2 cellular contexts compared by ENCODE assay signal in the genomic region with DNA sequence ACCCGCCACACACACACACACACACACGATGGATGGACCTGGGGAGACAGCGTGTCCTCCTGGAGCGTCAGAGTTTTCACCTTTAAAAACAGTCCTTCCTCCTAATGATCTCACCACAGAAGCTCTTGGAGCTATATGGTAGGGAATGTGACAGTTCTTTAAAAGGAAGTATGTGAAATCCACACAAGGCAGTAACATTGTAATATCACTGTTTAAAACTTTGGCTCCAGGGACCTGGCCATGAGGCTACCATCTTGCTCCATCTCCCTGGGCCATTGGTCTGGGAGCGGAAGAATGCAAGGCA.
TF ChIP-seq lines count a peak whose summit lies in the region.

No MANE protein-coding gene starts in this region.

TF ChIP-seq in A549, 52 proteins besides CTCF, POLR2A, EP300 and RAD21:
- peak; percentile 62; the same call in 1 of the 2 replicates for TF ChIP-seq EHMT2 (IDR thresholded peaks at IDR 0.05; ENCODE audit: low read depth)
- 0 out of 2 replicates have a peak, but pooled peaks have one; percentile 47 for TF ChIP-seq FOSB (CRISPR knock-in tag; IDR thresholded peaks at IDR 0.05)
- TF ChIP-seq, protein P1, sequence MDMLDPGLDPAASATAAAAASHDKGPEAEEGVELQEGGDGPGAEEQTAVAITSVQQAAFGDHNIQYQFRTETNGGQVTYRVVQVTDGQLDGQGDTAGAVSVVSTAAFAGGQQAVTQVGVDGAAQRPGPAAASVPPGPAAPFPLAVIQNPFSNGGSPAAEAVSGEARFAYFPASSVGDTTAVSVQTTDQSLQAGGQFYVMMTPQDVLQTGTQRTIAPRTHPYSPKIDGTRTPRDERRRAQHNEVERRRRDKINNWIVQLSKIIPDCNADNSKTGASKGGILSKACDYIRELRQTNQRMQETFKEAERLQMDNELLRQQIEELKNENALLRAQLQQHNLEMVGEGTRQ (IDR thresholded peaks at IDR 0.05): no peak
- TF ChIP-seq EHF (CRISPR knock-in tag; IDR thresholded peaks at IDR 0.05): peak; percentile 29; the same call in 1 of the 2 replicates
- peak in 1 of 2 experiments; percentile 13; a peak in 1 of 5 replicates for TF ChIP-seq JUN (IDR thresholded peaks at IDR 0.05)
- TF ChIP-seq RCOR1 (IDR thresholded peaks at IDR 0.05; ENCODE audit: low read depth, low read length): no peak
- TF ChIP-seq, protein P2, sequence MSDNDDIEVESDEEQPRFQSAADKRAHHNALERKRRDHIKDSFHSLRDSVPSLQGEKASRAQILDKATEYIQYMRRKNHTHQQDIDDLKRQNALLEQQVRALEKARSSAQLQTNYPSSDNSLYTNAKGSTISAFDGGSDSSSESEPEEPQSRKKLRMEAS (IDR thresholded peaks at IDR 0.05): no peak; the same call in 1 of the 2 replicates
- TF ChIP-seq NR3C1 (IDR thresholded peaks at IDR 0.05): no peak
- 0 out of 2 replicates have a peak, but pooled peaks have one; percentile 38 for TF ChIP-seq HEYL (CRISPR knock-in tag; IDR thresholded peaks at IDR 0.05)
- peak; percentile 33; the same call in 1 of the 2 replicates for TF ChIP-seq ZNF302 (CRISPR knock-in tag; IDR thresholded peaks at IDR 0.05)
- 0 out of 4 replicates have a peak, but pooled peaks of 1 of the 2 experiments have one; percentile 0 for TF ChIP-seq CEBPB (IDR thresholded peaks at IDR 0.05)
TF ChIP-seq in A549: peak in this region for 7.

TF ChIP-seq in GM12878, 131 proteins besides CTCF, POLR2A, EP300 and RAD21:
- TF ChIP-seq SMAD1 (IDR thresholded peaks at IDR 0.05; ENCODE audit: low read depth, partially characterized antibody) (peak; percentile 86), IKZF2 (IDR thresholded peaks at IDR 0.05) (peak in 1 of 2 experiments; percentile 92; a peak in 2 of 4 replicates), POLR2AphosphoS2 (IDR thresholded peaks at IDR 0.05; ENCODE audit: low read depth, low read length) (no peak), NFIC (IDR thresholded peaks at IDR 0.05; ENCODE audit: low read depth, low read length) (0 out of 2 replicates have a peak, but pooled peaks have one; percentile 2), MEF2A (IDR thresholded peaks at IDR 0.05; ENCODE audit: insufficient read depth, low read depth, low read length) (no peak), YBX1 (IDR thresholded peaks at IDR 0.05) (0 out of 2 replicates have a peak, but pooled peaks have one; percentile 44), RUNX3 (IDR thresholded peaks at IDR 0.05; ENCODE audit: low read length) (peak; percentile 78), ATF7 (IDR thresholded peaks at IDR 0.05; ENCODE audit: low read depth) (0 out of 2 replicates have a peak, but pooled peaks have one; percentile 77), CREB1 (IDR thresholded peaks at IDR 0.05; ENCODE audit: low read depth) (0 out of 2 replicates have a peak, but pooled peaks have one; percentile 8)
- TF ChIP-seq, protein P3, sequence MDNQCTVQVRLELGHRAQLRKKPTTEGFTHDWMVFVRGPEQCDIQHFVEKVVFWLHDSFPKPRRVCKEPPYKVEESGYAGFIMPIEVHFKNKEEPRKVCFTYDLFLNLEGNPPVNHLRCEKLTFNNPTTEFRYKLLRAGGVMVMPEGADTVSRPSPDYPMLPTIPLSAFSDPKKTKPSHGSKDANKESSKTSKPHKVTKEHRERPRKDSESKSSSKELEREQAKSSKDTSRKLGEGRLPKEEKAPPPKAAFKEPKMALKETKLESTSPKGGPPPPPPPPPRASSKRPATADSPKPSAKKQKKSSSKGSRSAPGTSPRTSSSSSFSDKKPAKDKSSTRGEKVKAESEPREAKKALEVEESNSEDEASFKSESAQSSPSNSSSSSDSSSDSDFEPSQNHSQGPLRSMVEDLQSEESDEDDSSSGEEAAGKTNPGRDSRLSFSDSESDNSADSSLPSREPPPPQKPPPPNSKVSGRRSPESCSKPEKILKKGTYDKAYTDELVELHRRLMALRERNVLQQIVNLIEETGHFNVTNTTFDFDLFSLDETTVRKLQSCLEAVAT (IDR thresholded peaks at IDR 0.05): peak; percentile 31
- TF ChIP-seq, protein P4, sequence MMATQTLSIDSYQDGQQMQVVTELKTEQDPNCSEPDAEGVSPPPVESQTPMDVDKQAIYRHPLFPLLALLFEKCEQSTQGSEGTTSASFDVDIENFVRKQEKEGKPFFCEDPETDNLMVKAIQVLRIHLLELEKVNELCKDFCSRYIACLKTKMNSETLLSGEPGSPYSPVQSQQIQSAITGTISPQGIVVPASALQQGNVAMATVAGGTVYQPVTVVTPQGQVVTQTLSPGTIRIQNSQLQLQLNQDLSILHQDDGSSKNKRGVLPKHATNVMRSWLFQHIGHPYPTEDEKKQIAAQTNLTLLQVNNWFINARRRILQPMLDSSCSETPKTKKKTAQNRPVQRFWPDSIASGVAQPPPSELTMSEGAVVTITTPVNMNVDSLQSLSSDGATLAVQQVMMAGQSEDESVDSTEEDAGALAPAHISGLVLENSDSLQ (IDR thresholded peaks at IDR 0.05): 0 out of 2 replicates have a peak, but pooled peaks have one; percentile 38
- TF ChIP-seq, protein P5, sequence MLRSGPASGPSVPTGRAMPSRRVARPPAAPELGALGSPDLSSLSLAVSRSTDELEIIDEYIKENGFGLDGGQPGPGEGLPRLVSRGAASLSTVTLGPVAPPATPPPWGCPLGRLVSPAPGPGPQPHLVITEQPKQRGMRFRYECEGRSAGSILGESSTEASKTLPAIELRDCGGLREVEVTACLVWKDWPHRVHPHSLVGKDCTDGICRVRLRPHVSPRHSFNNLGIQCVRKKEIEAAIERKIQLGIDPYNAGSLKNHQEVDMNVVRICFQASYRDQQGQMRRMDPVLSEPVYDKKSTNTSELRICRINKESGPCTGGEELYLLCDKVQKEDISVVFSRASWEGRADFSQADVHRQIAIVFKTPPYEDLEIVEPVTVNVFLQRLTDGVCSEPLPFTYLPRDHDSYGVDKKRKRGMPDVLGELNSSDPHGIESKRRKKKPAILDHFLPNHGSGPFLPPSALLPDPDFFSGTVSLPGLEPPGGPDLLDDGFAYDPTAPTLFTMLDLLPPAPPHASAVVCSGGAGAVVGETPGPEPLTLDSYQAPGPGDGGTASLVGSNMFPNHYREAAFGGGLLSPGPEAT (IDR thresholded peaks at IDR 0.05; ENCODE audit: low read depth): peak; percentile 14; the same call in 1 of the 2 replicates
- TF ChIP-seq, protein P6, sequence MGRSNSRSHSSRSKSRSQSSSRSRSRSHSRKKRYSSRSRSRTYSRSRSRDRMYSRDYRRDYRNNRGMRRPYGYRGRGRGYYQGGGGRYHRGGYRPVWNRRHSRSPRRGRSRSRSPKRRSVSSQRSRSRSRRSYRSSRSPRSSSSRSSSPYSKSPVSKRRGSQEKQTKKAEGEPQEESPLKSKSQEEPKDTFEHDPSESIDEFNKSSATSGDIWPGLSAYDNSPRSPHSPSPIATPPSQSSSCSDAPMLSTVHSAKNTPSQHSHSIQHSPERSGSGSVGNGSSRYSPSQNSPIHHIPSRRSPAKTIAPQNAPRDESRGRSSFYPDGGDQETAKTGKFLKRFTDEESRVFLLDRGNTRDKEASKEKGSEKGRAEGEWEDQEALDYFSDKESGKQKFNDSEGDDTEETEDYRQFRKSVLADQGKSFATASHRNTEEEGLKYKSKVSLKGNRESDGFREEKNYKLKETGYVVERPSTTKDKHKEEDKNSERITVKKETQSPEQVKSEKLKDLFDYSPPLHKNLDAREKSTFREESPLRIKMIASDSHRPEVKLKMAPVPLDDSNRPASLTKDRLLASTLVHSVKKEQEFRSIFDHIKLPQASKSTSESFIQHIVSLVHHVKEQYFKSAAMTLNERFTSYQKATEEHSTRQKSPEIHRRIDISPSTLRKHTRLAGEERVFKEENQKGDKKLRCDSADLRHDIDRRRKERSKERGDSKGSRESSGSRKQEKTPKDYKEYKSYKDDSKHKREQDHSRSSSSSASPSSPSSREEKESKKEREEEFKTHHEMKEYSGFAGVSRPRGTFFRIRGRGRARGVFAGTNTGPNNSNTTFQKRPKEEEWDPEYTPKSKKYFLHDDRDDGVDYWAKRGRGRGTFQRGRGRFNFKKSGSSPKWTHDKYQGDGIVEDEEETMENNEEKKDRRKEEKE (IDR thresholded peaks at IDR 0.05): no peak
- TF ChIP-seq, protein P7, sequence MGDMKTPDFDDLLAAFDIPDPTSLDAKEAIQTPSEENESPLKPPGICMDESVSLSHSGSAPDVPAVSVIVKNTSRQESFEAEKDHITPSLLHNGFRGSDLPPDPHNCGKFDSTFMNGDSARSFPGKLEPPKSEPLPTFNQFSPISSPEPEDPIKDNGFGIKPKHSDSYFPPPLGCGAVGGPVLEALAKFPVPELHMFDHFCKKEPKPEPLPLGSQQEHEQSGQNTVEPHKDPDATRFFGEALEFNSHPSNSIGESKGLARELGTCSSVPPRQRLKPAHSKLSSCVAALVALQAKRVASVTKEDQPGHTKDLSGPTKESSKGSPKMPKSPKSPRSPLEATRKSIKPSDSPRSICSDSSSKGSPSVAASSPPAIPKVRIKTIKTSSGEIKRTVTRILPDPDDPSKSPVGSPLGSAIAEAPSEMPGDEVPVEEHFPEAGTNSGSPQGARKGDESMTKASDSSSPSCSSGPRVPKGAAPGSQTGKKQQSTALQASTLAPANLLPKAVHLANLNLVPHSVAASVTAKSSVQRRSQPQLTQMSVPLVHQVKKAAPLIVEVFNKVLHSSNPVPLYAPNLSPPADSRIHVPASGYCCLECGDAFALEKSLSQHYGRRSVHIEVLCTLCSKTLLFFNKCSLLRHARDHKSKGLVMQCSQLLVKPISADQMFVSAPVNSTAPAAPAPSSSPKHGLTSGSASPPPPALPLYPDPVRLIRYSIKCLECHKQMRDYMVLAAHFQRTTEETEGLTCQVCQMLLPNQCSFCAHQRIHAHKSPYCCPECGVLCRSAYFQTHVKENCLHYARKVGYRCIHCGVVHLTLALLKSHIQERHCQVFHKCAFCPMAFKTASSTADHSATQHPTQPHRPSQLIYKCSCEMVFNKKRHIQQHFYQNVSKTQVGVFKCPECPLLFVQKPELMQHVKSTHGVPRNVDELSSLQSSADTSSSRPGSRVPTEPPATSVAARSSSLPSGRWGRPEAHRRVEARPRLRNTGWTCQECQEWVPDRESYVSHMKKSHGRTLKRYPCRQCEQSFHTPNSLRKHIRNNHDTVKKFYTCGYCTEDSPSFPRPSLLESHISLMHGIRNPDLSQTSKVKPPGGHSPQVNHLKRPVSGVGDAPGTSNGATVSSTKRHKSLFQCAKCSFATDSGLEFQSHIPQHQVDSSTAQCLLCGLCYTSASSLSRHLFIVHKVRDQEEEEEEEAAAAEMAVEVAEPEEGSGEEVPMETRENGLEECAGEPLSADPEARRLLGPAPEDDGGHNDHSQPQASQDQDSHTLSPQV (IDR thresholded peaks at IDR 0.05): peak; percentile 38
- TF ChIP-seq, protein P8, sequence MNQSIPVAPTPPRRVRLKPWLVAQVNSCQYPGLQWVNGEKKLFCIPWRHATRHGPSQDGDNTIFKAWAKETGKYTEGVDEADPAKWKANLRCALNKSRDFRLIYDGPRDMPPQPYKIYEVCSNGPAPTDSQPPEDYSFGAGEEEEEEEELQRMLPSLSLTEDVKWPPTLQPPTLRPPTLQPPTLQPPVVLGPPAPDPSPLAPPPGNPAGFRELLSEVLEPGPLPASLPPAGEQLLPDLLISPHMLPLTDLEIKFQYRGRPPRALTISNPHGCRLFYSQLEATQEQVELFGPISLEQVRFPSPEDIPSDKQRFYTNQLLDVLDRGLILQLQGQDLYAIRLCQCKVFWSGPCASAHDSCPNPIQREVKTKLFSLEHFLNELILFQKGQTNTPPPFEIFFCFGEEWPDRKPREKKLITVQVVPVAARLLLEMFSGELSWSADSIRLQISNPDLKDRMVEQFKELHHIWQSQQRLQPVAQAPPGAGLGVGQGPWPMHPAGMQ (IDR thresholded peaks at IDR 0.05; ENCODE audit: borderline replicate concordance): peak; percentile 79
